ENCODE assay signal across 8 cellular contexts in the genomic region with DNA sequence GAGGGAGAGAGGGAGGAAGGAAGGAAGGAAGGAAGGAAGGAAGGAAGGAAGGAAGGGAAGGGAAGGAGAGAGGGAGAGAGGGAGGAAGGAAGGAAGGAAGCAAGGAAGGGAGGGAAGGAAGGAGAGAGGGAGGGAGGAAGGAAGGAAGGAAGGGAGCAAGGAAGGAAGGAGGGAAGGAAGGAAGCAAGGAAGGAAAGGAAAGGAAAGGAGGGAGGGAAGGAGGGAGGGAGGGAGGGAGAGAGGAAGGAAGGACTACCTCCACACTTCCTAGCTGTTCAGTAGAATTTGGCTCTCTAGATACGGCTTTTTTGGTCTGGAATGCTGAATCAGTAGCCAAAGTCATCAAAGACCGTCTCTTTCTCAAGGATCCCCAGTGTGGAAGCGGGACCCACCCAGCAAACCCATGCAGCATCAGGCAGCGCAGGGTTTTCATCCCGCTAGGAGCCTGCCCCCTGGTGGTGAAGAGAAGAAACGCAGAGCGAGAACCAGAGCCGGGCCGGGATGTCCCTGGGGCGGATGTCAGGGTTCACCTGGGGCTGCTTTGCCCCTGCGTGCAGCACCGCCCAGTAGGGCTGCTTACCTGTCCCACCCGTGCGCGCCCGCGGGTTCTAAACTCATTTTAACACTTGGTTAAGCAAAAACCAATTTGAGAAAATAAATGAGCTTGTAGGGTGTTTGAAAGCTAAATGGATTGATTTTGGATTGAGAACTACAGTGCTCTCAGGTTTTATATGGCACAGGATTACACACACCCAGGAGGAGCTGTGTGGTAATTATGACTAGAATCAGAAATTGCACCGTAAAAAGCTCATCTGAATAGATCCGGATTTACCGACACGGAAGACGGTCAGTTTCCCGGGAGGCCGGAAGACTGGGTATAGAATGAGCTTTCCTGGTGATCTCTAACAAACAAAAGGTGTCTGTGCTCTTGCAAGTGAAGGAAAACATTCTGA. TPM values are rescaled to one million over a fixed set of nuclear protein-coding genes. Genes with fewer than 3 reads are reported as not detected.
DNase-seq lines count a peak whose midpoint lies in the region; FAIRE-seq and TF ChIP-seq lines count a peak whose summit lies in the region.

No MANE protein-coding gene starts in this region.

- no peak overlapping the region for H3K18ac ChIP-seq in mesenchymal stem cell (ENCODE audit: low read depth in 1 of 2, low read length in 2 of 2)

- H2BK12ac ChIP-seq in mesenchymal stem cell (ENCODE audit: low read length in 2 of 2), result no peak overlapping the region

- H4K8ac ChIP-seq in mesenchymal stem cell (ENCODE audit: low read length), result no peak overlapping the region

- no peak overlapping the region for H3K9ac ChIP-seq in mesenchymal stem cell (ENCODE audit: low read length)

- no peaks in the 10 kb centered on the region for H3K9me3 ChIP-seq in mesenchymal stem cell (ENCODE audit: control insufficient read depth, low read length)

- WGBS in mesenchymal stem cell, result 21% methylated on average over 24 of the region's 24 CpGs

- H2AK5ac ChIP-seq in mesenchymal stem cell (ENCODE audit: low read length, severe bottlenecking), result no peak overlapping the region

- FAIRE-seq in H54 (lab: Jason Lieb, UNC), result no peak

- H3K36me3 ChIP-seq in mesenchymal stem cell (ENCODE audit: control insufficient read depth in 1 of 2, insufficient read depth in 2 of 2, low read depth in 1 of 2, low read length in 2 of 2), result no peaks in the 10 kb centered on the region

- H3K27ac ChIP-seq in mesenchymal stem cell (ENCODE audit: low read length, poor library complexity, severe bottlenecking), result no peak overlapping the region

- H3K27me3 ChIP-seq in mesenchymal stem cell (ENCODE audit: control insufficient read depth in 1 of 2, insufficient read depth in 1 of 2, low read length in 2 of 2), result no peaks in the 10 kb centered on the region

- H3K79me1 ChIP-seq in mesenchymal stem cell (replicated peaks; ENCODE audit: low read length, poor library complexity, severe bottlenecking), result no peaks in the 10 kb centered on the region

- no peak overlapping the region for H3K4ac ChIP-seq in mesenchymal stem cell (ENCODE audit: low read depth in 1 of 2, low read length in 2 of 2)

- H3K14ac ChIP-seq in mesenchymal stem cell (ENCODE audit: low read length in 2 of 2), result no peak overlapping the region

- H2BK120ac ChIP-seq in mesenchymal stem cell (ENCODE audit: low read depth, low read length), result no peak overlapping the region

- no peak for TF ChIP-seq POLR2A in H54 (IDR thresholded peaks at IDR 0.05; ENCODE audit: low read depth, low read length)

- DNase-seq in DMS 273 treated with DMSO at 0.1 percent for 48 hours (lab: John Stamatoyannopoulos, UW) (peak; percentile 10), H54 (ENCODE audit: insufficient read length, low spot score) (peak; percentile 82), NCI-H2227 (lab: John Stamatoyannopoulos, UW; ENCODE audit: unreplicated experiment) (peak; percentile 89), ecto neural progenitor cell (ENCODE audit: low spot score) (peak; percentile 87), mesenchymal stem cell (peak; percentile 58), NCI-H2196 (lab: John Stamatoyannopoulos, UW; ENCODE audit: unreplicated experiment) (no peak)
- peak; percentile 72 for DNase-seq in activated CD4-positive, alpha-beta T cell treated with anti-CD3 and anti-CD28 coated beads, Interleukin-2, amount 50 U/mL, for 1 hour
- DNase-seq in stimulated activated CD8-positive, alpha-beta memory T cell treated with anti-CD3 and anti-CD28 coated beads, Interleukin-4, amount 100 ng/mL, for 24 hours (ENCODE audit: low read depth), result peak; percentile 60

- no peak overlapping the region for H2BK5ac ChIP-seq in mesenchymal stem cell (ENCODE audit: low read depth, low read length, poor library complexity, severe bottlenecking)

- peaks cover 6% of the 10 kb centered on the region for H3K4me1 ChIP-seq in mesenchymal stem cell (ENCODE audit: control insufficient read depth, insufficient read depth, low read depth, low read length)

- H3K4me3 ChIP-seq in mesenchymal stem cell (ENCODE audit: insufficient read depth in 1 of 2, low read depth in 1 of 2, low read length in 2 of 2), result no peak overlapping the region

- H3K23ac ChIP-seq in mesenchymal stem cell (ENCODE audit: low read length in 2 of 2), result no peak overlapping the region

- no peak overlapping the region for H2AFZ ChIP-seq in mesenchymal stem cell (ENCODE audit: low read depth, low read length)

- H3K4me2 ChIP-seq in mesenchymal stem cell (ENCODE audit: low read length, poor library complexity, severe bottlenecking), result peak overlapping the region; percentile 52

- H4K91ac ChIP-seq in mesenchymal stem cell (ENCODE audit: low read length), result no peak overlapping the region

- H2BK15ac ChIP-seq in mesenchymal stem cell (ENCODE audit: low read depth, poor library complexity, severe bottlenecking), result no peak overlapping the region

RNA-seq across cellular contexts. Expression of a gene that starts 48.1 kb away (rescaled TPM):
- 16.2 TPM for polyA plus RNA-seq in mesenchymal stem cell (2013, experiment 1 of 2)
- polyA plus RNA-seq in mesenchymal stem cell (2013, experiment 2 of 2), result 15.9 TPM
